Comparison of ENCODE assay signal across 12 cellular contexts in genomic region chr12:1916396-1917171, GRCh38. TPM values are rescaled to one million over a fixed set of nuclear protein-coding genes. Genes with fewer than 3 reads are reported as not detected.
DNase-seq lines count a peak whose midpoint lies in the region; ATAC-seq and TF ChIP-seq lines count a peak whose summit lies in the region.
"Had no signal": no experiment of that assay in that cellular context is flagged by ENCODE, and none has a peak within 500 bp of the region (broad histone marks: within the 10 kb centered on the region; RNA-seq: fewer than 3 reads in every experiment).

No MANE protein-coding gene starts in this region.

- no peak overlapping the region for H4K12ac ChIP-seq in trophoblast cell (ENCODE audit: low read depth, low read length)

- peaks cover 94% of the 10 kb centered on the region for H3K4me1 Mint-ChIP-seq in nephron progenitor cell

- H3K14ac ChIP-seq in trophoblast cell (ENCODE audit: low read length): no peak overlapping the region

- no CpG with 5 or more reads among the region's 18 CpGs for WGBS in trophoblast cell (ENCODE audit: extremely low coverage, insufficient coverage, insufficient read length)

- no peaks in the 10 kb centered on the region for H3K9me3 Mint-ChIP-seq in nephron progenitor cell
- H3K9me3 Mint-ChIP-seq: central memory CD8-positive, alpha-beta T cell had no signal

- no peaks in the 10 kb centered on the region for H3K27me3 ChIP-seq in trophoblast cell (ENCODE audit: insufficient read depth, low read length)

- no peak overlapping the region for H3K4me2 ChIP-seq in trophoblast cell (ENCODE audit: low read length)

- ATAC-seq in GM19324 (IDR thresholded peaks at IDR 0.05; ENCODE audit: low FRiP score, unreplicated experiment): no peak

- no peak overlapping the region for H3K4ac ChIP-seq in trophoblast cell (ENCODE audit: low read depth, low read length)

- no peak overlapping the region for H3K18ac ChIP-seq in trophoblast cell (ENCODE audit: low read length)

- H4K91ac ChIP-seq in trophoblast cell (ENCODE audit: low read depth, low read length): no peak overlapping the region

- no peaks in the 10 kb centered on the region for H3K9me3 ChIP-seq in trophoblast cell (ENCODE audit: insufficient read depth, low read depth, low read length)
- H3K9me3 ChIP-seq: suprapubic skin had no signal

- no peak overlapping the region for H3K27ac ChIP-seq in trophoblast cell (ENCODE audit: low read depth, low read length)

- no peak for TF ChIP-seq CTCF in nephron progenitor cell (IDR thresholded peaks at IDR 0.05)

- no peak overlapping the region for H3K23ac ChIP-seq in trophoblast cell (ENCODE audit: low read length)

- H3K4me3 ChIP-seq in trophoblast cell (ENCODE audit: low read depth, low read length): no peak overlapping the region
- H3K4me3 ChIP-seq: GM12878, suprapubic skin had no signal

- H3K4me1 ChIP-seq in trophoblast cell (ENCODE audit: control insufficient read depth in 1 of 2, insufficient read depth in 2 of 2, low read length in 2 of 2): no peaks in the 10 kb centered on the region
- H3K4me1 ChIP-seq: suprapubic skin had no signal

- no peaks in the 10 kb centered on the region for H3K79me1 ChIP-seq in trophoblast cell (ENCODE audit: low read length)

- H3K4me3 Mint-ChIP-seq in nephron progenitor cell: no peak overlapping the region

- H3K79me2 ChIP-seq in trophoblast cell (ENCODE audit: control insufficient read depth, insufficient read depth, low read length, poor library complexity): no peaks in the 10 kb centered on the region

- peaks cover 13% of the 10 kb centered on the region for H3K27me3 Mint-ChIP-seq in nephron progenitor cell (ENCODE audit: low read depth, poor library complexity)

- H2AK5ac ChIP-seq in trophoblast cell (ENCODE audit: low read length): no peak overlapping the region

- no peak overlapping the region for H4K8ac ChIP-seq in trophoblast cell (ENCODE audit: low read depth, low read length)

- no peak overlapping the region for H2BK12ac ChIP-seq in trophoblast cell (ENCODE audit: low read length)

- no peak overlapping the region for H2BK120ac ChIP-seq in trophoblast cell (ENCODE audit: insufficient read depth, low read length, poor library complexity)

- H3K36me3 ChIP-seq in trophoblast cell (ENCODE audit: control insufficient read depth in 1 of 2, insufficient read depth in 2 of 2, low read length in 2 of 2): no peaks in the 10 kb centered on the region
- H3K36me3 ChIP-seq: suprapubic skin had no signal

- no peak overlapping the region for H2BK5ac ChIP-seq in trophoblast cell (ENCODE audit: low read depth, low read length, poor library complexity)

- H2AFZ ChIP-seq in trophoblast cell (ENCODE audit: insufficient read depth, low read length, poor library complexity): no peak overlapping the region

- H3K27ac Mint-ChIP-seq in nephron progenitor cell: peak overlapping the region; percentile 31

- H3K36me3 Mint-ChIP-seq in nephron progenitor cell (ENCODE audit: low read depth): no peaks in the 10 kb centered on the region

- no peak overlapping the region for H3K9ac ChIP-seq in trophoblast cell (ENCODE audit: low read length)

- DNase-seq in DMS 273 treated with DMSO at 0.1 percent for 48 hours (lab: John Stamatoyannopoulos, UW) (peak; percentile 29), HuH-7 (ENCODE audit: low spot score) (peak; percentile 2), cerebellar cortex (ENCODE audit: low spot score) (peak; percentile 38), nephron progenitor cell (no peak), DMS53 treated with DMSO at 0.1 percent for 48 hours (lab: John Stamatoyannopoulos, UW; ENCODE audit: unreplicated experiment) (no peak), trophoblast cell (no peak), MV-4-11 (lab: John Stamatoyannopoulos, UW) (no peak)
- DNase-seq: activated CD4-positive, CD25-positive, alpha-beta regulatory T cell had no signal

RNA-seq across cellular contexts. Expression of gene CACNA2D4, which starts 1.9 kb away (rescaled TPM):
- 0.03 and 0.06 TPM in 2 replicates for polyA plus RNA-seq in trophoblast cell (2013)

Comparison
In these comparisons a context has a peak if more than half of its experiments do, and no peak if none do; other contexts are left out.
1. DNase-seq: peak in DMS 273 treated with DMSO at 0.1 percent for 48 hours (single experiment), HuH-7 (single experiment) and cerebellar cortex (single experiment); none in nephron progenitor cell (single experiment), DMS53 treated with DMSO at 0.1 percent for 48 hours (single experiment), trophoblast cell (0 of 2) and MV-4-11 (single experiment).